ENCODE assay signal across 1 cellular context in the genomic region with DNA sequence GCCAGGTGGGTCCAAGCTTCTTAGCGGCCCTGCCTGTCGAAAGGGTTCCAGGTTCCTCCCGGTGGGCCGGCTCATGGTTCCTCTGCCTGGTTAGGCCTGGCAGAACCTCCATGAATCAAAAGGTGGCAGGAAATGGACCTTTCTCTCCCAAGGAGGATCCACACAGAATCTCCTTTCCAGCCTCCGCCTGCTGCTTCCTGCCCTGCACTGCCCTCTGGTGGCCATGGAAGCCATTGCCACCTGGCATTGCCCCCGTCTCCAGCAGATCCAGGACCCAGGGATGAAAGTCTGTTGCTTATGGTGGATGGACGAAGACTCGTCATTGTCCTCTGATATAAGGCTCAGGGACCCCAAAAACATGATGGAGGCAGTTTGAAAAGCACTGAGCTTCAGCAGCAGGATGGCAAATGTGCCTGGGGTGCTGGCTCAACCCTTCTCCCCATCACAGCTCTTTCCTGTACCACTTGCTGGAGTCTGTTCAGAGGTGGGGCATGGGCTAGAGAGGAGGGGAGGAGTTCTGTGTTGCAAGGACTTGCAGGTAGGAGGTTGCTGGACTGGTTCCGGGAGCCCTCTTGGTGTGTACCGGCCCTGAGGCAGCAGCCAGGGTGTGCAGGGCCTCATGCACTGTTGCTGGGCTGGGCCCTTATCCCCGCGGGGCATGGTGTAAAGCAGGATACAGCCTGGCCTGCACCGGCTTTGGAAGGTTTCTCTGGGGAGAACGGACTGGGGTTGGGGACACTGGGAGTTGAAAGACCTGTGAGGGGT.
TF ChIP-seq lines count a peak whose summit lies in the region.

No MANE protein-coding gene starts in this region.

TF ChIP-seq in GM23338, 12 proteins besides CTCF, POLR2A, EP300 and RAD21 (continued from another document):
- TF ChIP-seq, protein P1, sequence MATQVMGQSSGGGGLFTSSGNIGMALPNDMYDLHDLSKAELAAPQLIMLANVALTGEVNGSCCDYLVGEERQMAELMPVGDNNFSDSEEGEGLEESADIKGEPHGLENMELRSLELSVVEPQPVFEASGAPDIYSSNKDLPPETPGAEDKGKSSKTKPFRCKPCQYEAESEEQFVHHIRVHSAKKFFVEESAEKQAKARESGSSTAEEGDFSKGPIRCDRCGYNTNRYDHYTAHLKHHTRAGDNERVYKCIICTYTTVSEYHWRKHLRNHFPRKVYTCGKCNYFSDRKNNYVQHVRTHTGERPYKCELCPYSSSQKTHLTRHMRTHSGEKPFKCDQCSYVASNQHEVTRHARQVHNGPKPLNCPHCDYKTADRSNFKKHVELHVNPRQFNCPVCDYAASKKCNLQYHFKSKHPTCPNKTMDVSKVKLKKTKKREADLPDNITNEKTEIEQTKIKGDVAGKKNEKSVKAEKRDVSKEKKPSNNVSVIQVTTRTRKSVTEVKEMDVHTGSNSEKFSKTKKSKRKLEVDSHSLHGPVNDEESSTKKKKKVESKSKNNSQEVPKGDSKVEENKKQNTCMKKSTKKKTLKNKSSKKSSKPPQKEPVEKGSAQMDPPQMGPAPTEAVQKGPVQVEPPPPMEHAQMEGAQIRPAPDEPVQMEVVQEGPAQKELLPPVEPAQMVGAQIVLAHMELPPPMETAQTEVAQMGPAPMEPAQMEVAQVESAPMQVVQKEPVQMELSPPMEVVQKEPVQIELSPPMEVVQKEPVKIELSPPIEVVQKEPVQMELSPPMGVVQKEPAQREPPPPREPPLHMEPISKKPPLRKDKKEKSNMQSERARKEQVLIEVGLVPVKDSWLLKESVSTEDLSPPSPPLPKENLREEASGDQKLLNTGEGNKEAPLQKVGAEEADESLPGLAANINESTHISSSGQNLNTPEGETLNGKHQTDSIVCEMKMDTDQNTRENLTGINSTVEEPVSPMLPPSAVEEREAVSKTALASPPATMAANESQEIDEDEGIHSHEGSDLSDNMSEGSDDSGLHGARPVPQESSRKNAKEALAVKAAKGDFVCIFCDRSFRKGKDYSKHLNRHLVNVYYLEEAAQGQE (IDR thresholded peaks at IDR 0.05; ENCODE audit: unreplicated experiment) = no peak
- TF ChIP-seq EZH2phosphoT487 (IDR thresholded peaks at IDR 0.05; ENCODE audit: unreplicated experiment) (no peak), ZNF331 (CRISPR knock-in tag; IDR thresholded peaks at IDR 0.05; ENCODE audit: low read depth) (no peak), CREB1 (CRISPR knock-in tag; IDR thresholded peaks at IDR 0.05; ENCODE audit: low read depth) (no peak), ZNF114 (CRISPR knock-in tag; IDR thresholded peaks at IDR 0.05) (no peak), NANOG (IDR thresholded peaks at IDR 0.05; ENCODE audit: borderline replicate concordance) (no peak)
- TF ChIP-seq, protein P2, sequence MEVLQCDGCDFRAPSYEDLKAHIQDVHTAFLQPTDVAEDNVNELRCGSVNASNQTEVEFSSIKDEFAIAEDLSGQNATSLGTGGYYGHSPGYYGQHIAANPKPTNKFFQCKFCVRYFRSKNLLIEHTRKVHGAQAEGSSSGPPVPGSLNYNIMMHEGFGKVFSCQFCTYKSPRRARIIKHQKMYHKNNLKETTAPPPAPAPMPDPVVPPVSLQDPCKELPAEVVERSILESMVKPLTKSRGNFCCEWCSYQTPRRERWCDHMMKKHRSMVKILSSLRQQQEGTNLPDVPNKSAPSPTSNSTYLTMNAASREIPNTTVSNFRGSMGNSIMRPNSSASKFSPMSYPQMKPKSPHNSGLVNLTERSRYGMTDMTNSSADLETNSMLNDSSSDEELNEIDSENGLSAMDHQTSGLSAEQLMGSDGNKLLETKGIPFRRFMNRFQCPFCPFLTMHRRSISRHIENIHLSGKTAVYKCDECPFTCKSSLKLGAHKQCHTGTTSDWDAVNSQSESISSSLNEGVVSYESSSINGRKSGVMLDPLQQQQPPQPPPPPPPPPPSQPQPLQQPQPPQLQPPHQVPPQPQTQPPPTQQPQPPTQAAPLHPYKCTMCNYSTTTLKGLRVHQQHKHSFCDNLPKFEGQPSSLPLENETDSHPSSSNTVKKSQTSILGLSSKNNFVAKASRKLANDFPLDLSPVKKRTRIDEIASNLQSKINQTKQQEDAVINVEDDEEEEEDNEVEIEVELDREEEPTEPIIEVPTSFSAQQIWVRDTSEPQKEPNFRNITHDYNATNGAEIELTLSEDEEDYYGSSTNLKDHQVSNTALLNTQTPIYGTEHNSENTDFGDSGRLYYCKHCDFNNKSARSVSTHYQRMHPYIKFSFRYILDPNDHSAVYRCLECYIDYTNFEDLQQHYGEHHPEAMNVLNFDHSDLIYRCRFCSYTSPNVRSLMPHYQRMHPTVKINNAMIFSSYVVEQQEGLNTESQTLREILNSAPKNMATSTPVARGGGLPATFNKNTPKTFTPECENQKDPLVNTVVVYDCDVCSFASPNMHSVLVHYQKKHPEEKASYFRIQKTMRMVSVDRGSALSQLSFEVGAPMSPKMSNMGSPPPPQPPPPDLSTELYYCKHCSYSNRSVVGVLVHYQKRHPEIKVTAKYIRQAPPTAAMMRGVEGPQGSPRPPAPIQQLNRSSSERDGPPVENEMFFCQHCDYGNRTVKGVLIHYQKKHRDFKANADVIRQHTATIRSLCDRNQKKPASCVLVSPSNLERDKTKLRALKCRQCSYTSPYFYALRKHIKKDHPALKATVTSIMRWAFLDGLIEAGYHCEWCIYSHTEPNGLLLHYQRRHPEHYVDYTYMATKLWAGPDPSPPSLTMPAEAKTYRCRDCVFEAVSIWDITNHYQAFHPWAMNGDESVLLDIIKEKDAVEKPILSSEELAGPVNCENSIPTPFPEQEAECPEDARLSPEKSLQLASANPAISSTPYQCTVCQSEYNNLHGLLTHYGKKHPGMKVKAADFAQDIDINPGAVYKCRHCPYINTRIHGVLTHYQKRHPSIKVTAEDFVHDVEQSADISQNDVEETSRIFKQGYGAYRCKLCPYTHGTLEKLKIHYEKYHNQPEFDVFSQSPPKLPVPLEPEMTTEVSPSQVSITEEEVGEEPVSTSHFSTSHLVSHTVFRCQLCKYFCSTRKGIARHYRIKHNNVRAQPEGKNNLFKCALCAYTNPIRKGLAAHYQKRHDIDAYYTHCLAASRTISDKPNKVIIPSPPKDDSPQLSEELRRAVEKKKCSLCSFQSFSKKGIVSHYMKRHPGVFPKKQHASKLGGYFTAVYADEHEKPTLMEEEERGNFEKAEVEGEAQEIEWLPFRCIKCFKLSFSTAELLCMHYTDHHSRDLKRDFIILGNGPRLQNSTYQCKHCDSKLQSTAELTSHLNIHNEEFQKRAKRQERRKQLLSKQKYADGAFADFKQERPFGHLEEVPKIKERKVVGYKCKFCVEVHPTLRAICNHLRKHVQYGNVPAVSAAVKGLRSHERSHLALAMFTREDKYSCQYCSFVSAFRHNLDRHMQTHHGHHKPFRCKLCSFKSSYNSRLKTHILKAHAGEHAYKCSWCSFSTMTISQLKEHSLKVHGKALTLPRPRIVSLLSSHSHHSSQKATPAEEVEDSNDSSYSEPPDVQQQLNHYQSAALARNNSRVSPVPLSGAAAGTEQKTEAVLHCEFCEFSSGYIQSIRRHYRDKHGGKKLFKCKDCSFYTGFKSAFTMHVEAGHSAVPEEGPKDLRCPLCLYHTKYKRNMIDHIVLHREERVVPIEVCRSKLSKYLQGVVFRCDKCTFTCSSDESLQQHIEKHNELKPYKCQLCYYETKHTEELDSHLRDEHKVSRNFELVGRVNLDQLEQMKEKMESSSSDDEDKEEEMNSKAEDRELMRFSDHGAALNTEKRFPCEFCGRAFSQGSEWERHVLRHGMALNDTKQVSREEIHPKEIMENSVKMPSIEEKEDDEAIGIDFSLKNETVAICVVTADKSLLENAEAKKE (CRISPR knock-in tag; IDR thresholded peaks at IDR 0.05) = no peak
- TF ChIP-seq, protein P3, sequence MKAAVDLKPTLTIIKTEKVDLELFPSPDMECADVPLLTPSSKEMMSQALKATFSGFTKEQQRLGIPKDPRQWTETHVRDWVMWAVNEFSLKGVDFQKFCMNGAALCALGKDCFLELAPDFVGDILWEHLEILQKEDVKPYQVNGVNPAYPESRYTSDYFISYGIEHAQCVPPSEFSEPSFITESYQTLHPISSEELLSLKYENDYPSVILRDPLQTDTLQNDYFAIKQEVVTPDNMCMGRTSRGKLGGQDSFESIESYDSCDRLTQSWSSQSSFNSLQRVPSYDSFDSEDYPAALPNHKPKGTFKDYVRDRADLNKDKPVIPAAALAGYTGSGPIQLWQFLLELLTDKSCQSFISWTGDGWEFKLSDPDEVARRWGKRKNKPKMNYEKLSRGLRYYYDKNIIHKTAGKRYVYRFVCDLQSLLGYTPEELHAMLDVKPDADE (IDR thresholded peaks at IDR 0.05) = no peak
